Comparison of ENCODE assay signal across 9 cellular contexts in genomic region chr7:92433019-92433418, GRCh38. TPM values are rescaled to one million over a fixed set of nuclear protein-coding genes. Genes with fewer than 3 reads are reported as not detected.
"Had no signal": no experiment of that assay in that cellular context is flagged by ENCODE, and none has a peak within 500 bp of the region (broad histone marks: within the 10 kb centered on the region; RNA-seq: fewer than 3 reads in every experiment).

No MANE protein-coding gene starts in this region.

- H3K36me3 Mint-ChIP-seq: IgD-negative memory B cell had no signal

- H3K4me2 ChIP-seq: KMS-11 had no signal

- H3K9ac ChIP-seq: KMS-11 had no signal

- FAIRE-seq: HTR-8/SVneo had no signal

- DNase-seq: IMR-90, KBM-7, KG1 had no signal

- H3K4me3 Mint-ChIP-seq: IgD-negative memory B cell had no signal

- H3K27me3 Mint-ChIP-seq: IgD-negative memory B cell had no signal

- H3K27ac ChIP-seq: HL-60, KMS-11 had no signal

- H3K27ac Mint-ChIP-seq: IgD-negative memory B cell had no signal

RNA-seq across cellular contexts. Expression of gene ERVW-1, which starts 44.7 kb away (rescaled TPM):
- total RNA-seq: HT-29, HT1080, IMR-90 had no signal
- polyA plus RNA-seq: IMR-90 had no signal
